Comparison of ENCODE assay signal across 24 cellular contexts in genomic region chr7:36149694-36150452, GRCh38.
"Had no signal": no experiment of that assay in that cellular context is flagged by ENCODE, and none has a peak within 500 bp of the region (broad histone marks: within the 10 kb centered on the region; RNA-seq: fewer than 3 reads in every experiment).

No MANE protein-coding gene starts in this region.

- H3K36me3 Mint-ChIP-seq: activated naive CD4-positive, alpha-beta T cell treated with anti-CD3 and anti-CD28 coated beads, Interleukin-2, amount 50 U/mL, for 72 hours; brain had no signal

- H3K27ac ChIP-seq: SJSA1 had no signal

- ATAC-seq: activated CD4-positive, CD25-positive, alpha-beta regulatory T cell treated with anti-CD3 and anti-CD28 coated beads, Interleukin-2, amount 50 U/mL, for 24 hours; activated CD8-positive, alpha-beta T cell treated with anti-CD3 and anti-CD28 coated beads, Interleukin-2, amount 10 ng/mL, durations not matched to agents 7 days and 5 days; activated naive CD4-positive, alpha-beta T cell treated with anti-CD3 and anti-CD28 coated beads, Interleukin-2, amount 50 U/mL, for 72 hours; activated naive CD8-positive, alpha-beta T cell treated with anti-CD3 and anti-CD28 coated beads, Interleukin-2, amount 50 U/mL, for 24 hours; SK-N-SH treated with all-trans-retinoic acid at 6 μM for 48 hours had no signal

- H3K27me3 Mint-ChIP-seq: activated naive CD8-positive, alpha-beta T cell treated with anti-CD3 and anti-CD28 coated beads, Interleukin-2, amount 50 U/mL, for 24 hours had no signal

- H3K4me3 Mint-ChIP-seq: activated CD8-positive, alpha-beta T cell treated with anti-CD3 and anti-CD28 coated beads, Interleukin-2, amount 10 ng/mL, durations not matched to agents 7 days and 5 days; activated naive CD8-positive, alpha-beta T cell treated with anti-CD3 and anti-CD28 coated beads, Interleukin-2, amount 50 U/mL, for 24 hours had no signal

- DNase-seq: activated CD4-positive, alpha-beta T cell treated with anti-CD3 and anti-CD28 coated beads for 4 hours; activated CD4-positive, alpha-beta T cell treated with anti-CD3 and anti-CD28 coated beads, Interleukin-2, amount 50 U/mL, for 4 hours; activated CD8-positive, alpha-beta memory T cell treated with anti-CD3 and anti-CD28 coated beads, Interleukin-2, amount 50 U/mL, for 48 hours; activated CD8-positive, alpha-beta T cell treated with anti-CD3 and anti-CD28 coated beads, Interleukin-2, amount 10 ng/mL, durations not matched to agents 7 days and 5 days; activated naive CD8-positive, alpha-beta T cell treated with anti-CD3 and anti-CD28 coated beads, Interleukin-2, amount 50 U/mL, for 24 hours; activated T-cell treated with anti-CD3 and anti-CD28 coated beads, Interleukin-2, amount 50 U/mL, for 1 hour; amygdala; MM.1S; NCI-H1105; NCI-H1436; NCI-H1694 treated with DMSO at 0.1 percent for 48 hours; NCI-H2029 treated with DMSO at 0.1 percent for 48 hours; NCI-H345; NCI-H510A; NCI-H526 treated with DMSO at 0.1 percent for 48 hours; NCI-H82; SHP77; SW 1271 had no signal

- H3K4me3 ChIP-seq: SJSA1 had no signal

- H3K27ac Mint-ChIP-seq: activated CD8-positive, alpha-beta T cell treated with anti-CD3 and anti-CD28 coated beads, Interleukin-2, amount 10 ng/mL, durations not matched to agents 7 days and 5 days; activated naive CD4-positive, alpha-beta T cell treated with anti-CD3 and anti-CD28 coated beads, Interleukin-2, amount 50 U/mL, for 72 hours; activated naive CD8-positive, alpha-beta T cell treated with anti-CD3 and anti-CD28 coated beads, Interleukin-2, amount 50 U/mL, for 24 hours had no signal

- H3K27me3 ChIP-seq: SJSA1 had no signal

- H3K9me3 ChIP-seq: SJSA1 had no signal

- FAIRE-seq: RCC 7860 had no signal

- H3K9me3 Mint-ChIP-seq: activated naive CD8-positive, alpha-beta T cell treated with anti-CD3 and anti-CD28 coated beads, Interleukin-2, amount 50 U/mL, for 24 hours had no signal
